ENCODE assay signal across 14 cellular contexts in genomic region chr2:8148260-8148880, GRCh38.
A peak's percentile ranks its signal among the peaks of the same experiment; 100 is the strongest.
DNase-seq lines count a peak whose midpoint lies in the region; ATAC-seq and TF ChIP-seq lines count a peak whose summit lies in the region.
"Had no signal": no experiment of that assay in that cellular context is flagged by ENCODE, and none has a peak within 500 bp of the region (broad histone marks: within the 10 kb centered on the region; RNA-seq: fewer than 3 reads in every experiment).

No MANE protein-coding gene starts in this region.

- H3K36me3 ChIP-seq in SK-N-SH (replicated peaks in 1 of 2; ENCODE audit: control insufficient read depth in 1 of 2, insufficient read depth in 2 of 2, low read length in 1 of 2), result no peaks in the 10 kb centered on the region
- no peaks in the 10 kb centered on the region for H3K36me3 ChIP-seq in fibroblast of lung (ENCODE audit: control insufficient read depth, insufficient read depth, low read length)
- H3K36me3 ChIP-seq in trophoblast cell (ENCODE audit: control insufficient read depth in 1 of 2, insufficient read depth in 2 of 2, low read length in 2 of 2), result no peaks in the 10 kb centered on the region

- H2BK120ac ChIP-seq in trophoblast cell (ENCODE audit: insufficient read depth, low read length, poor library complexity), result no peak overlapping the region

- peak in 1 of 2 experiments; percentile 92; a peak in 2 of 4 replicates for TF ChIP-seq EP300 in SK-N-SH (IDR thresholded peaks at IDR 0.05; ENCODE audit: borderline replicate concordance in 1 of 2, low read depth in 1 of 2, low read length in 1 of 2)

- H3K23ac ChIP-seq in trophoblast cell (ENCODE audit: low read length), result no peak overlapping the region

- no peak overlapping the region for H3K4ac ChIP-seq in trophoblast cell (ENCODE audit: low read depth, low read length)

- H4K8ac ChIP-seq in trophoblast cell (ENCODE audit: low read depth, low read length), result no peak overlapping the region

- H3K27me3 ChIP-seq in SK-N-SH (ENCODE audit: insufficient read depth) (no peaks in the 10 kb centered on the region), fibroblast of lung (ENCODE audit: control insufficient read depth, insufficient read depth, low read length) (no peaks in the 10 kb centered on the region), trophoblast cell (ENCODE audit: insufficient read depth, low read length) (no peaks in the 10 kb centered on the region)

- DNase-seq in ELR (ENCODE audit: low read depth) (peak; percentile 65), SK-N-SH (no peak), fibroblast of lung (ENCODE audit: low read depth in 2 of 2) (peak; percentile 80 to 96), trophoblast cell (peak; percentile 68 to 87), epidermal melanocyte (ENCODE audit: insufficient read length, low spot score) (no peak), NK-92 (lab: John Stamatoyannopoulos, UW; ENCODE audit: unreplicated experiment) (no peak)
- DNase-seq: activated CD4-positive, alpha-beta T cell treated with anti-CD3 and anti-CD28 coated beads for 1 hour; DMS153; foreskin melanocyte; H9; RPMI8226; stimulated activated naive CD4-positive, alpha-beta T cell had no signal

- POLR2A ChIA-PET in SK-N-SH (lab: Yijun Ruan, JAX), result no interaction called here

- H3K4me1 ChIP-seq in SK-N-SH (ENCODE audit: control insufficient read depth in 1 of 2, insufficient read depth in 2 of 2, low read depth in 1 of 2, low read length in 1 of 2), result peaks cover 12 to 37% of the 10 kb centered on the region in 2 experiments; a peak in 2 of 4 replicates
- peaks cover 8% of the 10 kb centered on the region for H3K4me1 ChIP-seq in fibroblast of lung (ENCODE audit: control insufficient read depth, extremely low read depth, insufficient read depth, low read length)
- H3K4me1 ChIP-seq in trophoblast cell (ENCODE audit: control insufficient read depth in 1 of 2, insufficient read depth in 2 of 2, low read length in 2 of 2), result peaks cover 8 to 9% of the 10 kb centered on the region in 2 experiments

- H3F3A ChIP-seq in SK-N-SH (replicated peaks; ENCODE audit: insufficient read depth), result peaks cover 10% of the 10 kb centered on the region

- H3K9ac ChIP-seq in SK-N-SH, result no peak overlapping the region
- no peak overlapping the region for H3K9ac ChIP-seq in fibroblast of lung (ENCODE audit: insufficient read depth, low read length)
- H3K9ac ChIP-seq in trophoblast cell (ENCODE audit: low read length), result no peak overlapping the region

- no peak overlapping the region for H4K12ac ChIP-seq in trophoblast cell (ENCODE audit: low read depth, low read length)

- ATAC-seq in GM21619 (IDR thresholded peaks at IDR 0.05; ENCODE audit: unreplicated experiment), result no peak
- ATAC-seq in HG03469 (IDR thresholded peaks at IDR 0.05; ENCODE audit: unreplicated experiment), result no peak

- H2BK12ac ChIP-seq in trophoblast cell (ENCODE audit: low read length), result no peak overlapping the region

- H3K9me2 ChIP-seq in SK-N-SH, result no peaks in the 10 kb centered on the region

- H3K18ac ChIP-seq in trophoblast cell (ENCODE audit: low read length), result no peak overlapping the region

- no peak for TF ChIP-seq CTCF in SK-N-SH (IDR thresholded peaks at IDR 0.05)
- no peak for TF ChIP-seq CTCF in fibroblast of lung (conservative IDR thresholded peaks at IDR 0.05 in 1 of 2, IDR thresholded peaks at IDR 0.05 in 1 of 2; ENCODE audit: low read depth in 1 of 2, low read length in 2 of 2)

- H2AK5ac ChIP-seq in trophoblast cell (ENCODE audit: low read length), result no peak overlapping the region

- no peak overlapping the region for H2AFZ ChIP-seq in SK-N-SH (ENCODE audit: low read depth)
- H2AFZ ChIP-seq in fibroblast of lung (ENCODE audit: low read length), result no peak overlapping the region
- H2AFZ ChIP-seq in trophoblast cell (ENCODE audit: insufficient read depth, low read length, poor library complexity), result no peak overlapping the region

- H3K4me3 ChIP-seq in SK-N-SH (ENCODE audit: low read depth in 2 of 2, low read length in 1 of 2) (no peak overlapping the region), fibroblast of lung (replicated peaks in 1 of 4; ENCODE audit: control extremely low read depth in 1 of 4, insufficient read depth in 1 of 4, low read depth in 3 of 4, low read length in 4 of 4) (no peak overlapping the region), trophoblast cell (ENCODE audit: low read depth, low read length) (no peak overlapping the region)

- H3K27ac ChIP-seq in SK-N-SH (ENCODE audit: low read depth in 2 of 2, low read length in 1 of 2), result peak overlapping the region in 1 of 2 experiments; percentile 58; a peak in 3 of 4 replicates
- H3K27ac ChIP-seq in fibroblast of lung (ENCODE audit: insufficient read depth, low read length), result peak overlapping the region; percentile 40
- H3K27ac ChIP-seq in trophoblast cell (ENCODE audit: low read depth, low read length), result no peak overlapping the region

- no peak overlapping the region for H4K91ac ChIP-seq in trophoblast cell (ENCODE audit: low read depth, low read length)

- no peaks in the 10 kb centered on the region for H3K79me2 ChIP-seq in SK-N-SH (ENCODE audit: insufficient read depth)
- H3K79me2 ChIP-seq in fibroblast of lung (ENCODE audit: control insufficient read depth, insufficient read depth, low read length), result no peaks in the 10 kb centered on the region
- no peaks in the 10 kb centered on the region for H3K79me2 ChIP-seq in trophoblast cell (ENCODE audit: control insufficient read depth, insufficient read depth, low read length, poor library complexity)

- WGBS in SK-N-SH (ENCODE audit: low lambda C conversion rate), result 58% methylated on average over 8 of the region's 8 CpGs
- WGBS in trophoblast cell (ENCODE audit: extremely low coverage, insufficient coverage, insufficient read length), result 100% methylated on average over 2 of the region's 8 CpGs

- H3K4me2 ChIP-seq in SK-N-SH (peak overlapping the region; percentile 4; the same call in 1 of the 2 replicates), fibroblast of lung (ENCODE audit: extremely low read depth, insufficient read depth, low read length) (peak overlapping the region; percentile 13), trophoblast cell (ENCODE audit: low read length) (no peak overlapping the region)

- H3K9me3 ChIP-seq in SK-N-SH (no peaks in the 10 kb centered on the region), fibroblast of lung (ENCODE audit: control insufficient read depth, insufficient read depth, low read depth, low read length) (no peaks in the 10 kb centered on the region), trophoblast cell (ENCODE audit: insufficient read depth, low read depth, low read length) (peaks cover 2% of the 10 kb centered on the region)

- H3K14ac ChIP-seq in trophoblast cell (ENCODE audit: low read length), result no peak overlapping the region

- H4K20me1 ChIP-seq in SK-N-SH (ENCODE audit: insufficient read depth), result no peaks in the 10 kb centered on the region
- no peaks in the 10 kb centered on the region for H4K20me1 ChIP-seq in fibroblast of lung (ENCODE audit: control insufficient read depth, extremely low read depth, insufficient read depth, low read length)

- TF ChIP-seq RAD21 in SK-N-SH (IDR thresholded peaks at IDR 0.05; ENCODE audit: low read length), result no peak

- peaks cover 9% of the 10 kb centered on the region for H3K79me1 ChIP-seq in trophoblast cell (ENCODE audit: low read length)

- H2BK5ac ChIP-seq in trophoblast cell (ENCODE audit: low read depth, low read length, poor library complexity), result no peak overlapping the region

- CTCF ChIA-PET in SK-N-SH (lab: Yijun Ruan, JAX), result interaction anchor here (1.1 to 1.5 kb wide), 3 partner anchors 12 to 41 kb away, joined by 3 to 6 read pairs (median 3); no protein-coding TSS in a partner anchor

TF ChIP-seq in SK-N-SH, 30 proteins besides CTCF, POLR2A, EP300 and RAD21 (continues in another document):
- TF ChIP-seq CHD2 (IDR thresholded peaks at IDR 0.05; ENCODE audit: low read length, partially characterized antibody), result no peak
- peak; percentile 95 for TF ChIP-seq RXRA (IDR thresholded peaks at IDR 0.05; ENCODE audit: borderline replicate concordance, low read depth)
- TF ChIP-seq EZH2phosphoT487 (IDR thresholded peaks at IDR 0.05; ENCODE audit: borderline replicate concordance, low read depth), result no peak
- no peak for TF ChIP-seq USF2 (IDR thresholded peaks at IDR 0.05; ENCODE audit: borderline replicate concordance, low read depth, low read length)
- TF ChIP-seq YY1 (IDR thresholded peaks at IDR 0.05; ENCODE audit: low read depth), result no peak
- TF ChIP-seq TEAD4 (IDR thresholded peaks at IDR 0.05; ENCODE audit: borderline replicate concordance, insufficient read depth), result peak; percentile 97
- TF ChIP-seq FOXJ3 (CRISPR knock-in tag; IDR thresholded peaks at IDR 0.05), result no peak
- TF ChIP-seq IRF3 (IDR thresholded peaks at IDR 0.05; ENCODE audit: low read depth, low read length), result no peak
- TF ChIP-seq MEF2A (IDR thresholded peaks at IDR 0.05; ENCODE audit: borderline replicate concordance, low read depth), result peak; percentile 73; the same call in 1 of the 2 replicates
- peak; percentile 98 for TF ChIP-seq FOSL2 (IDR thresholded peaks at IDR 0.05; ENCODE audit: borderline replicate concordance, low read depth)
- TF ChIP-seq SMC3 (IDR thresholded peaks at IDR 0.05; ENCODE audit: low read depth, low read length), result no peak

Comparison
In these comparisons a context has a peak if more than half of its experiments do, and no peak if none do; other contexts are left out.
1. DNase-seq: peak in ELR (single experiment), fibroblast of lung (2 of 2) and trophoblast cell (2 of 2); none in SK-N-SH (single experiment), epidermal melanocyte (single experiment) and NK-92 (single experiment).